Comparison of ENCODE assay signal across 14 cellular contexts in genomic region chr3:143122089-143122430, GRCh38. TPM values are rescaled to one million over a fixed set of nuclear protein-coding genes. Genes with fewer than 3 reads are reported as not detected.
A peak's percentile ranks its signal among the peaks of the same experiment; 100 is the strongest.
DNase-seq lines count a peak whose midpoint lies in the region; ATAC-seq and TF ChIP-seq lines count a peak whose summit lies in the region.
"Had no signal": no experiment of that assay in that cellular context is flagged by ENCODE, and none has a peak within 500 bp of the region (broad histone marks: within the 10 kb centered on the region; RNA-seq: fewer than 3 reads in every experiment).

No MANE protein-coding gene starts in this region.

- H3K27ac Mint-ChIP-seq in activated CD4-positive, alpha-beta T cell treated with anti-CD3 and anti-CD28 coated beads, Interleukin-2, amount 10 ng/mL, durations not matched to agents 24 days and 14 days: no peak overlapping the region
- no peak overlapping the region for H3K27ac Mint-ChIP-seq in activated CD4-positive, alpha-beta T cell treated with anti-CD3 and anti-CD28 coated beads, Interleukin-2, amount 10 ng/mL, durations not matched to agents 7 days and 5 days
- H3K27ac Mint-ChIP-seq in activated CD8-positive, alpha-beta T cell treated with anti-CD3 and anti-CD28 coated beads for 36 hours: peak overlapping the region; percentile 55
- no peak overlapping the region for H3K27ac Mint-ChIP-seq in endothelial cell (ENCODE audit: unreplicated experiment)
- H3K27ac Mint-ChIP-seq: stimulated activated effector memory CD8-positive, alpha-beta T cell treated with anti-CD3 and anti-CD28 coated beads, Interleukin-12 subunit alpha, Interleukin-12 subunit beta, amount 100 ng/mL, for 72 hours had no signal

- intact Hi-C loops in activated CD4-positive, alpha-beta T cell treated with anti-CD3 and anti-CD28 coated beads, Interleukin-2, amount 10 ng/mL, durations not matched to agents 24 days and 14 days (cut with micrococcal nuclease): loop anchor here (5.0 to 10.0 kb wide), 5 partner anchors 155 to 523 kb away; no protein-coding TSS in a partner anchor
- intact Hi-C loops in activated CD8-positive, alpha-beta T cell treated with anti-CD3 and anti-CD28 coated beads for 36 hours (cut with micrococcal nuclease): loop anchor here (5.0 to 10.0 kb wide), 4 partner anchors 50 to 523 kb away; no protein-coding TSS in a partner anchor

- TF ChIP-seq CTCF in activated CD8-positive, alpha-beta T cell treated with anti-CD3 and anti-CD28 coated beads for 36 hours (IDR thresholded peaks at IDR 0.05): no peak
- no peak for TF ChIP-seq CTCF in endothelial cell (IDR thresholded peaks at IDR 0.05; ENCODE audit: unreplicated experiment)

- H3K4me3 ChIP-seq in skeletal muscle cell (ENCODE audit: low read depth, low read length): peak overlapping the region; percentile 88

- H3K4me3 Mint-ChIP-seq in activated CD4-positive, alpha-beta T cell treated with anti-CD3 and anti-CD28 coated beads, Interleukin-2, amount 10 ng/mL, durations not matched to agents 24 days and 14 days: peak overlapping the region; percentile 13
- H3K4me3 Mint-ChIP-seq in activated CD4-positive, alpha-beta T cell treated with anti-CD3 and anti-CD28 coated beads, Interleukin-2, amount 10 ng/mL, durations not matched to agents 7 days and 5 days: no peak overlapping the region
- H3K4me3 Mint-ChIP-seq in activated CD8-positive, alpha-beta T cell treated with anti-CD3 and anti-CD28 coated beads for 36 hours: peak overlapping the region; percentile 67
- H3K4me3 Mint-ChIP-seq in endothelial cell (ENCODE audit: unreplicated experiment): peak overlapping the region; percentile 31

- no peaks in the 10 kb centered on the region for H3K9me3 Mint-ChIP-seq in activated CD4-positive, alpha-beta T cell treated with anti-CD3 and anti-CD28 coated beads, Interleukin-2, amount 10 ng/mL, durations not matched to agents 24 days and 14 days
- H3K9me3 Mint-ChIP-seq in activated CD4-positive, alpha-beta T cell treated with anti-CD3 and anti-CD28 coated beads, Interleukin-2, amount 10 ng/mL, durations not matched to agents 7 days and 5 days: no peaks in the 10 kb centered on the region
- no peaks in the 10 kb centered on the region for H3K9me3 Mint-ChIP-seq in activated CD8-positive, alpha-beta T cell treated with anti-CD3 and anti-CD28 coated beads for 36 hours
- H3K9me3 Mint-ChIP-seq in endothelial cell (ENCODE audit: unreplicated experiment): no peaks in the 10 kb centered on the region
- H3K9me3 Mint-ChIP-seq: stimulated activated effector memory CD8-positive, alpha-beta T cell treated with anti-CD3 and anti-CD28 coated beads, Interleukin-12 subunit alpha, Interleukin-12 subunit beta, amount 100 ng/mL, for 72 hours had no signal

- peaks cover 26% of the 10 kb centered on the region for H3K4me1 Mint-ChIP-seq in activated CD4-positive, alpha-beta T cell treated with anti-CD3 and anti-CD28 coated beads, Interleukin-2, amount 10 ng/mL, durations not matched to agents 24 days and 14 days
- peaks cover 41% of the 10 kb centered on the region for H3K4me1 Mint-ChIP-seq in activated CD4-positive, alpha-beta T cell treated with anti-CD3 and anti-CD28 coated beads, Interleukin-2, amount 10 ng/mL, durations not matched to agents 7 days and 5 days
- peaks cover 40% of the 10 kb centered on the region for H3K4me1 Mint-ChIP-seq in activated CD8-positive, alpha-beta T cell treated with anti-CD3 and anti-CD28 coated beads for 36 hours (ENCODE audit: low read depth)
- peaks cover 18% of the 10 kb centered on the region for H3K4me1 Mint-ChIP-seq in endothelial cell (ENCODE audit: unreplicated experiment)

- no peak for ATAC-seq in activated CD8-positive, alpha-beta T cell treated with anti-CD3 and anti-CD28 coated beads for 36 hours
- ATAC-seq in GM19455 (IDR thresholded peaks at IDR 0.05; ENCODE audit: unreplicated experiment): no peak

- peaks cover 16% of the 10 kb centered on the region for H3K27me3 Mint-ChIP-seq in activated CD4-positive, alpha-beta T cell treated with anti-CD3 and anti-CD28 coated beads, Interleukin-2, amount 10 ng/mL, durations not matched to agents 24 days and 14 days
- peaks cover 14% of the 10 kb centered on the region for H3K27me3 Mint-ChIP-seq in activated CD4-positive, alpha-beta T cell treated with anti-CD3 and anti-CD28 coated beads, Interleukin-2, amount 10 ng/mL, durations not matched to agents 7 days and 5 days
- peaks cover 5% of the 10 kb centered on the region for H3K27me3 Mint-ChIP-seq in activated CD8-positive, alpha-beta T cell treated with anti-CD3 and anti-CD28 coated beads for 36 hours
- peaks cover 7% of the 10 kb centered on the region for H3K27me3 Mint-ChIP-seq in endothelial cell (ENCODE audit: unreplicated experiment)

- no peak for DNase-seq in activated CD4-positive, alpha-beta T cell treated with anti-CD3 and anti-CD28 coated beads, Interleukin-2, amount 10 ng/mL, durations not matched to agents 24 days and 14 days
- no peak for DNase-seq in activated CD4-positive, alpha-beta T cell treated with anti-CD3 and anti-CD28 coated beads, Interleukin-2, amount 10 ng/mL, durations not matched to agents 7 days and 5 days
- no peak for DNase-seq in activated CD8-positive, alpha-beta T cell treated with anti-CD3 and anti-CD28 coated beads for 36 hours
- DNase-seq in endothelial cell (ENCODE audit: low spot score) (no peak), skeletal muscle cell (ENCODE audit: low read depth) (no peak), NCI-H526 treated with DMSO at 0.1 percent for 48 hours (lab: John Stamatoyannopoulos, UW) (no peak), anterior cingulate cortex (lab: John Stamatoyannopoulos, UW) (no peak)
- DNase-seq: esophagus squamous epithelium; GDM1; GM23248; NCI-H345; stimulated activated CD4-positive, alpha-beta T cell treated with anti-CD3 and anti-CD28 coated beads, Interleukin-4, amount 100 ng/mL, for 1 hour had no signal

- CTCF ChIA-PET in activated CD4-positive, alpha-beta T cell treated with anti-CD3 and anti-CD28 coated beads, Interleukin-2, amount 10 ng/mL, durations not matched to agents 7 days and 5 days (lab: Charles Lee): no interaction called here
- CTCF ChIA-PET in activated CD8-positive, alpha-beta T cell treated with anti-CD3 and anti-CD28 coated beads for 36 hours (lab: Charles Lee): interaction anchor here (1.4 to 2.1 kb wide), 6 partner anchors 9 to 521 kb away, joined by 3 to 13 read pairs (median 4); no protein-coding TSS in a partner anchor

- H3K36me3 Mint-ChIP-seq in activated CD4-positive, alpha-beta T cell treated with anti-CD3 and anti-CD28 coated beads, Interleukin-2, amount 10 ng/mL, durations not matched to agents 24 days and 14 days (ENCODE audit: low read depth): peaks cover 5% of the 10 kb centered on the region
- H3K36me3 Mint-ChIP-seq in activated CD4-positive, alpha-beta T cell treated with anti-CD3 and anti-CD28 coated beads, Interleukin-2, amount 10 ng/mL, durations not matched to agents 7 days and 5 days (ENCODE audit: low read depth): peaks cover 2% of the 10 kb centered on the region
- H3K36me3 Mint-ChIP-seq in activated CD8-positive, alpha-beta T cell treated with anti-CD3 and anti-CD28 coated beads for 36 hours (ENCODE audit: low read depth): peaks cover 4% of the 10 kb centered on the region
- H3K36me3 Mint-ChIP-seq in endothelial cell (ENCODE audit: low read depth, unreplicated experiment): peaks cover 4% of the 10 kb centered on the region
- H3K36me3 Mint-ChIP-seq: stimulated activated effector memory CD8-positive, alpha-beta T cell treated with anti-CD3 and anti-CD28 coated beads, Interleukin-12 subunit alpha, Interleukin-12 subunit beta, amount 100 ng/mL, for 72 hours had no signal

- POLR2A ChIA-PET in activated CD4-positive, alpha-beta T cell treated with anti-CD3 and anti-CD28 coated beads, Interleukin-2, amount 10 ng/mL, durations not matched to agents 7 days and 5 days (lab: Charles Lee): no interaction called here
- POLR2A ChIA-PET in activated CD8-positive, alpha-beta T cell treated with anti-CD3 and anti-CD28 coated beads for 36 hours (lab: Charles Lee): no interaction called here

RNA-seq across cellular contexts. Expression of gene CHST2, which starts 2.5 kb away (rescaled TPM):
- total RNA-seq in activated CD4-positive, alpha-beta T cell treated with anti-CD3 and anti-CD28 coated beads, Interleukin-2, amount 10 ng/mL, durations not matched to agents 24 days and 14 days: 6.1 and 6.4 TPM in 2 replicates
- 1 to 10 TPM; 1.3 to 1.7 TPM for total RNA-seq in activated CD4-positive, alpha-beta T cell treated with anti-CD3 and anti-CD28 coated beads, Interleukin-2, amount 10 ng/mL, durations not matched to agents 7 days and 5 days
- total RNA-seq in activated CD8-positive, alpha-beta T cell treated with anti-CD3 and anti-CD28 coated beads for 36 hours: 1 to 10 TPM; 6.0 to 6.9 TPM
- 12.9 TPM for total RNA-seq in endothelial cell (ENCODE audit: unreplicated experiment)
